ENCODE assay signal across 1 cellular context in genomic region chrX:71365876-71366673, GRCh38.
TF ChIP-seq lines count a peak whose summit lies in the region.

A gene with protein sequence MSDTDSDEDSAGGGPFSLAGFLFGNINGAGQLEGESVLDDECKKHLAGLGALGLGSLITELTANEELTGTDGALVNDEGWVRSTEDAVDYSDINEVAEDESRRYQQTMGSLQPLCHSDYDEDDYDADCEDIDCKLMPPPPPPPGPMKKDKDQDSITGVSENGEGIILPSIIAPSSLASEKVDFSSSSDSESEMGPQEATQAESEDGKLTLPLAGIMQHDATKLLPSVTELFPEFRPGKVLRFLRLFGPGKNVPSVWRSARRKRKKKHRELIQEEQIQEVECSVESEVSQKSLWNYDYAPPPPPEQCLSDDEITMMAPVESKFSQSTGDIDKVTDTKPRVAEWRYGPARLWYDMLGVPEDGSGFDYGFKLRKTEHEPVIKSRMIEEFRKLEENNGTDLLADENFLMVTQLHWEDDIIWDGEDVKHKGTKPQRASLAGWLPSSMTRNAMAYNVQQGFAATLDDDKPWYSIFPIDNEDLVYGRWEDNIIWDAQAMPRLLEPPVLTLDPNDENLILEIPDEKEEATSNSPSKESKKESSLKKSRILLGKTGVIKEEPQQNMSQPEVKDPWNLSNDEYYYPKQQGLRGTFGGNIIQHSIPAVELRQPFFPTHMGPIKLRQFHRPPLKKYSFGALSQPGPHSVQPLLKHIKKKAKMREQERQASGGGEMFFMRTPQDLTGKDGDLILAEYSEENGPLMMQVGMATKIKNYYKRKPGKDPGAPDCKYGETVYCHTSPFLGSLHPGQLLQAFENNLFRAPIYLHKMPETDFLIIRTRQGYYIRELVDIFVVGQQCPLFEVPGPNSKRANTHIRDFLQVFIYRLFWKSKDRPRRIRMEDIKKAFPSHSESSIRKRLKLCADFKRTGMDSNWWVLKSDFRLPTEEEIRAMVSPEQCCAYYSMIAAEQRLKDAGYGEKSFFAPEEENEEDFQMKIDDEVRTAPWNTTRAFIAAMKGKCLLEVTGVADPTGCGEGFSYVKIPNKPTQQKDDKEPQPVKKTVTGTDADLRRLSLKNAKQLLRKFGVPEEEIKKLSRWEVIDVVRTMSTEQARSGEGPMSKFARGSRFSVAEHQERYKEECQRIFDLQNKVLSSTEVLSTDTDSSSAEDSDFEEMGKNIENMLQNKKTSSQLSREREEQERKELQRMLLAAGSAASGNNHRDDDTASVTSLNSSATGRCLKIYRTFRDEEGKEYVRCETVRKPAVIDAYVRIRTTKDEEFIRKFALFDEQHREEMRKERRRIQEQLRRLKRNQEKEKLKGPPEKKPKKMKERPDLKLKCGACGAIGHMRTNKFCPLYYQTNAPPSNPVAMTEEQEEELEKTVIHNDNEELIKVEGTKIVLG (N-terminal part only) (plus strand): TSS chrX:71366357. CDS start chrX:71366375, 18 bp downstream.

TF ChIP-seq in GM12878, 131 proteins besides CTCF, POLR2A, EP300 and RAD21 (continued from another document):
- TF ChIP-seq IRF5 (IDR thresholded peaks at IDR 0.05; ENCODE audit: borderline replicate concordance): no peak
- no peak for TF ChIP-seq EZH2 (IDR thresholded peaks at IDR 0.05; ENCODE audit: borderline replicate concordance, control insufficient read depth, low read depth, low read length)
- TF ChIP-seq CUX1 (IDR thresholded peaks at IDR 0.05; ENCODE audit: insufficient replicate concordance, low read depth, low read length): peak; percentile 6
- TF ChIP-seq POU2F2 (IDR thresholded peaks at IDR 0.05; ENCODE audit: borderline replicate concordance, low read depth, low read length): peak; percentile 79
- peak; percentile 43; the same call in 1 of the 2 replicates for TF ChIP-seq TCF12 (IDR thresholded peaks at IDR 0.05; ENCODE audit: low read depth, low read length)
- peak; percentile 61; the same call in 1 of the 2 replicates for TF ChIP-seq ZBTB40 (IDR thresholded peaks at IDR 0.05; ENCODE audit: borderline replicate concordance)
- no peak for TF ChIP-seq CHD4 (IDR thresholded peaks at IDR 0.05)
- no peak for TF ChIP-seq NR2C2 (IDR thresholded peaks at IDR 0.05; ENCODE audit: borderline replicate concordance, control insufficient read depth, insufficient read length, low read depth)
- no peak for TF ChIP-seq MLLT1 (IDR thresholded peaks at IDR 0.05)
- no peak for TF ChIP-seq NKRF (conservative IDR thresholded peaks at IDR 0.05)
- TF ChIP-seq, protein P1, sequence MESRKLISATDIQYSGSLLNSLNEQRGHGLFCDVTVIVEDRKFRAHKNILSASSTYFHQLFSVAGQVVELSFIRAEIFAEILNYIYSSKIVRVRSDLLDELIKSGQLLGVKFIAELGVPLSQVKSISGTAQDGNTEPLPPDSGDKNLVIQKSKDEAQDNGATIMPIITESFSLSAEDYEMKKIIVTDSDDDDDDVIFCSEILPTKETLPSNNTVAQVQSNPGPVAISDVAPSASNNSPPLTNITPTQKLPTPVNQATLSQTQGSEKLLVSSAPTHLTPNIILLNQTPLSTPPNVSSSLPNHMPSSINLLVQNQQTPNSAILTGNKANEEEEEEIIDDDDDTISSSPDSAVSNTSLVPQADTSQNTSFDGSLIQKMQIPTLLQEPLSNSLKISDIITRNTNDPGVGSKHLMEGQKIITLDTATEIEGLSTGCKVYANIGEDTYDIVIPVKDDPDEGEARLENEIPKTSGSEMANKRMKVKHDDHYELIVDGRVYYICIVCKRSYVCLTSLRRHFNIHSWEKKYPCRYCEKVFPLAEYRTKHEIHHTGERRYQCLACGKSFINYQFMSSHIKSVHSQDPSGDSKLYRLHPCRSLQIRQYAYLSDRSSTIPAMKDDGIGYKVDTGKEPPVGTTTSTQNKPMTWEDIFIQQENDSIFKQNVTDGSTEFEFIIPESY (IDR thresholded peaks at IDR 0.05): no peak
- TF ChIP-seq CBFB (IDR thresholded peaks at IDR 0.05; ENCODE audit: low read depth): peak; percentile 33; the same call in 1 of the 2 replicates
- no peak for TF ChIP-seq MYC (IDR thresholded peaks at IDR 0.05; ENCODE audit: insufficient read depth, insufficient read length, insufficient replicate concordance, low read length, severe bottlenecking)
- TF ChIP-seq JUNB (IDR thresholded peaks at IDR 0.05): no peak
TF ChIP-seq in GM12878: peak in this region for 31.
